ENCODE assay signal across 11 cellular contexts in the genomic region with DNA sequence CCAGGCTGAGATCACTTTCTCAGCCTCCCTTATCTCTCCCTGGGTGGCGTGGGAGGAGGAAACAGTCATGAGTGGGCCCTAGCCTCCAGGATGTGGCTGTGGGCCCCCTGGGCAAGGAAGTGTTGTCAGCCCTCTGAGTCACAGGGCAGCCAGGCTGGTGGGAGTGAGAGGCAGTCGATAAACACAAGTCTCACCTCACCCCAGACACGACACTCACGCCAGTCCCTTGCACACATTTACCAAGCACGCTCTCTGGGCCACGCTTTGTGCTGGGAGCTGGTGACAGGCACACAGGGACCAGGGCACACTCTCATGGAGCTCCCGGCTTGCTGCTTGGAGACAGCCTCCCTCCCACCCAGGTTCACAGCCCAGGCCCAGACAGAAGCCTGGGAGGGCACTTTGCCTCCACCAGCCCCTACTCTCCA. TPM values are rescaled to one million over a fixed set of nuclear protein-coding genes. Genes with fewer than 3 reads are reported as not detected.
DNase-seq lines count a peak whose midpoint lies in the region; ATAC-seq and TF ChIP-seq lines count a peak whose summit lies in the region.
"Had no signal": no experiment of that assay in that cellular context is flagged by ENCODE, and none has a peak within 500 bp of the region (broad histone marks: within the 10 kb centered on the region; RNA-seq: fewer than 3 reads in every experiment).

No MANE protein-coding gene starts in this region.

- no peaks in the 10 kb centered on the region for H3K9me2 ChIP-seq in SK-N-SH

- ATAC-seq in SK-N-SH treated with all-trans-retinoic acid at 6 μM for 48 hours (no peak), HG02571 (IDR thresholded peaks at IDR 0.05; ENCODE audit: unreplicated experiment) (no peak)
- peak; percentile 87 to 92 for ATAC-seq in naive thymus-derived CD8-positive, alpha-beta T cell

- TF ChIP-seq RAD21 in SK-N-SH (IDR thresholded peaks at IDR 0.05; ENCODE audit: low read length): no peak

- TF ChIP-seq EP300 in SK-N-SH (IDR thresholded peaks at IDR 0.05; ENCODE audit: borderline replicate concordance in 1 of 2, low read depth in 1 of 2, low read length in 1 of 2): no peak
- no peak for TF ChIP-seq EP300 in sigmoid colon (IDR thresholded peaks at IDR 0.05)

- peaks cover 24 to 56% (median 36%) of the 10 kb centered on the region in 4 donors for H3K4me1 Mint-ChIP-seq in naive thymus-derived CD8-positive, alpha-beta T cell

- peaks cover 0 to 10% (median 1%) of the 10 kb centered on the region in 5 donors for H3K27me3 Mint-ChIP-seq in naive thymus-derived CD8-positive, alpha-beta T cell

- 53% methylated on average over 5 of the region's 7 CpGs for WGBS in SK-N-SH (ENCODE audit: low lambda C conversion rate)
- WGBS in sigmoid colon, 2 donors: 72 to 78% methylated on average over 7 of the region's 7 CpGs

- H2AFZ ChIP-seq in SK-N-SH (ENCODE audit: low read depth): no peak overlapping the region

- no peaks in the 10 kb centered on the region for H4K20me1 ChIP-seq in SK-N-SH (ENCODE audit: insufficient read depth)

- H3K27ac Mint-ChIP-seq in naive thymus-derived CD8-positive, alpha-beta T cell: peak overlapping the region; percentile 75 to 95 (median 90)

- H3K9me3 ChIP-seq in SK-N-SH (no peaks in the 10 kb centered on the region), sigmoid colon (no peaks in the 10 kb centered on the region)
- H3K9me3 ChIP-seq: A549 had no signal

- no peak for TF ChIP-seq CTCF in SK-N-SH (IDR thresholded peaks at IDR 0.05)
- no peak for TF ChIP-seq CTCF in sigmoid colon (IDR thresholded peaks at IDR 0.05)

- H3K36me3 Mint-ChIP-seq in naive thymus-derived CD8-positive, alpha-beta T cell: no peaks in the 10 kb centered on the region

- CTCF ChIA-PET in SK-N-SH (lab: Yijun Ruan, JAX): interaction anchor here (0.6 to 1.4 kb wide), 2 partner anchors 29 to 44 kb away, joined by 3 read pairs; no protein-coding TSS in a partner anchor

- H3K4me3 ChIP-seq in SK-N-SH (ENCODE audit: low read depth in 2 of 2, low read length in 1 of 2): no peak overlapping the region
- no peak overlapping the region for H3K4me3 ChIP-seq in sigmoid colon
- H3K4me3 ChIP-seq: A549, cardiac muscle cell had no signal

- H3K4me2 ChIP-seq in SK-N-SH: peak overlapping the region; percentile 55; the same call in 1 of the 2 replicates
- H3K4me2 ChIP-seq: A549 had no signal

- intact Hi-C loops in sigmoid colon (cut with DNase I): no loop called here

- H3K36me3 ChIP-seq in SK-N-SH (replicated peaks in 1 of 2; ENCODE audit: control insufficient read depth in 1 of 2, insufficient read depth in 2 of 2, low read length in 1 of 2) (no peaks in the 10 kb centered on the region), sigmoid colon (no peaks in the 10 kb centered on the region)
- H3K36me3 ChIP-seq: cardiac muscle cell had no signal

- H3K4me3 Mint-ChIP-seq in naive thymus-derived CD8-positive, alpha-beta T cell: peak overlapping the region; percentile 21 to 68 (median 48)

- H3K9me3 Mint-ChIP-seq in naive thymus-derived CD8-positive, alpha-beta T cell: no peaks in the 10 kb centered on the region

- POLR2A ChIA-PET in SK-N-SH (lab: Yijun Ruan, JAX): no interaction called here
- POLR2A ChIA-PET in naive thymus-derived CD8-positive, alpha-beta T cell (lab: Charles Lee): interaction anchor here (0.9 kb wide), 1 partner anchor 38 kb away, joined by 3 read pairs; no protein-coding TSS in a partner anchor

- peaks cover 24% of the 10 kb centered on the region; the same call in 1 of the 2 replicates for H3K27me3 ChIP-seq in SK-N-SH (ENCODE audit: insufficient read depth)
- H3K27me3 ChIP-seq in sigmoid colon: no peaks in the 10 kb centered on the region

- no peaks in the 10 kb centered on the region for H3K79me2 ChIP-seq in SK-N-SH (ENCODE audit: insufficient read depth)

- H3F3A ChIP-seq in SK-N-SH (replicated peaks; ENCODE audit: insufficient read depth): no peaks in the 10 kb centered on the region

- H3K4me1 ChIP-seq in SK-N-SH (ENCODE audit: control insufficient read depth in 1 of 2, insufficient read depth in 2 of 2, low read depth in 1 of 2, low read length in 1 of 2): peaks cover 0 to 9% of the 10 kb centered on the region in 2 experiments; a peak in 1 of 4 replicates
- H3K4me1 ChIP-seq in sigmoid colon: no peaks in the 10 kb centered on the region

- DNase-seq in SK-N-SH (no peak), stromal cell of bone marrow (ENCODE audit: low read depth) (peak; percentile 12), NCI-H82 (lab: John Stamatoyannopoulos, UW) (no peak), sigmoid colon (no peak)
- peak; percentile 69 for DNase-seq in activated gamma-delta T cell treated with anti-CD3 and anti-CD28 coated beads, Interleukin-2, amount 50 U/mL, for 16 hours (ENCODE audit: low read depth)
- peak in 7 of 10 donors; percentile 15 to 71 (median 37) for DNase-seq in naive thymus-derived CD8-positive, alpha-beta T cell
- DNase-seq: NCI-H2107 had no signal

- TF ChIP-seq POLR2A in sigmoid colon (IDR thresholded peaks at IDR 0.05): no peak

- H3K9ac ChIP-seq in SK-N-SH: no peak overlapping the region

- H3K27ac ChIP-seq in SK-N-SH (ENCODE audit: low read depth in 2 of 2, low read length in 1 of 2): no peak overlapping the region
- no peak overlapping the region for H3K27ac ChIP-seq in sigmoid colon
- H3K27ac ChIP-seq: cardiac muscle cell had no signal

TF ChIP-seq in SK-N-SH, 30 proteins besides CTCF, POLR2A, EP300 and RAD21:
- no peak for TF ChIP-seq FOSL2 (IDR thresholded peaks at IDR 0.05; ENCODE audit: borderline replicate concordance, low read depth)
- TF ChIP-seq FOXM1 (IDR thresholded peaks at IDR 0.05; ENCODE audit: low read depth): no peak
- TF ChIP-seq NRF1 (IDR thresholded peaks at IDR 0.05; ENCODE audit: low read depth, low read length): no peak
- no peak for TF ChIP-seq SMC3 (IDR thresholded peaks at IDR 0.05; ENCODE audit: low read depth, low read length)
- TF ChIP-seq TEAD4 (IDR thresholded peaks at IDR 0.05; ENCODE audit: borderline replicate concordance, insufficient read depth): no peak
- TF ChIP-seq JUND (IDR thresholded peaks at IDR 0.05): no peak
- TF ChIP-seq, protein P1, sequence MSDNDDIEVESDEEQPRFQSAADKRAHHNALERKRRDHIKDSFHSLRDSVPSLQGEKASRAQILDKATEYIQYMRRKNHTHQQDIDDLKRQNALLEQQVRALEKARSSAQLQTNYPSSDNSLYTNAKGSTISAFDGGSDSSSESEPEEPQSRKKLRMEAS (IDR thresholded peaks at IDR 0.05; ENCODE audit: low read depth): no peak
- TF ChIP-seq MEF2A (IDR thresholded peaks at IDR 0.05; ENCODE audit: borderline replicate concordance, low read depth): no peak

TF ChIP-seq in SK-N-SH treated with all-trans-retinoic acid at 6 μM for 48 hours, 23 proteins besides CTCF, POLR2A, EP300 and RAD21 (continues in another document):
- TF ChIP-seq GLIS3 (CRISPR knock-in tag; IDR thresholded peaks at IDR 0.05): no peak
- TF ChIP-seq OSR1 (CRISPR knock-in tag; IDR thresholded peaks at IDR 0.05): no peak
- no peak for TF ChIP-seq SNAI2 (CRISPR knock-in tag; IDR thresholded peaks at IDR 0.05)
- TF ChIP-seq ZNF565 (CRISPR knock-in tag; conservative IDR thresholded peaks at IDR 0.05; ENCODE audit: low read depth): no peak

RNA-seq across cellular contexts. Expression of a gene that starts 1.9 kb away (rescaled TPM):
- not detected in 2 replicates for polyA plus RNA-seq in SK-N-SH (2012; rRNA removed)
- not detected in 2 replicates for polyA plus RNA-seq in SK-N-SH (2012; cell fraction: cytosol; rRNA removed)
- polyA plus RNA-seq in SK-N-SH (2012; cell fraction: nucleus; rRNA removed): 0.04 TPM in 1 of 2 replicates, not detected in the other
- total RNA-seq in naive thymus-derived CD8-positive, alpha-beta T cell: not detected
- polyA plus RNA-seq in naive thymus-derived CD8-positive, alpha-beta T cell: not detected
- total RNA-seq in sigmoid colon: not detected
- polyA plus RNA-seq in sigmoid colon: under 1 TPM in 1 of 3 donors, not detected in 2; 0.16 TPM
- total RNA-seq: cardiac muscle cell had no signal
- polyA plus RNA-seq: cardiac muscle cell had no signal

RNA-seq across cellular contexts. Expression of a gene that starts 12.7 kb away (rescaled TPM):
- polyA plus RNA-seq in SK-N-SH (2012; rRNA removed) (not detected in 2 replicates), sigmoid colon (1 to 10 TPM in 1 of 3 donors, under 1 TPM in 1, not detected in 1; 0.20 to 5.4 TPM)
- not detected in 2 replicates for polyA plus RNA-seq in SK-N-SH (2012; cell fraction: cytosol; rRNA removed)
- not detected in 2 replicates for polyA plus RNA-seq in SK-N-SH (2012; cell fraction: nucleus; rRNA removed)
- total RNA-seq in naive thymus-derived CD8-positive, alpha-beta T cell: not detected
- polyA plus RNA-seq in naive thymus-derived CD8-positive, alpha-beta T cell: not detected
- not detected for total RNA-seq in sigmoid colon
- total RNA-seq: cardiac muscle cell had no signal
- polyA plus RNA-seq: cardiac muscle cell had no signal

RNA-seq across cellular contexts. Expression of a gene that starts 22.1 kb away (rescaled TPM):
- polyA plus RNA-seq in SK-N-SH (2012; rRNA removed) (not detected in 2 replicates), sigmoid colon (10 to 100 TPM in 1 of 3 donors, under 1 TPM in 1, not detected in 1; 0.86 to 18.6 TPM)
- polyA plus RNA-seq in SK-N-SH (2012; cell fraction: cytosol; rRNA removed): not detected in 2 replicates
- polyA plus RNA-seq in SK-N-SH (2012; cell fraction: nucleus; rRNA removed): 0.06 TPM in 1 of 2 replicates, not detected in the other
- total RNA-seq in naive thymus-derived CD8-positive, alpha-beta T cell: not detected
- not detected for polyA plus RNA-seq in naive thymus-derived CD8-positive, alpha-beta T cell
- not detected for total RNA-seq in sigmoid colon
- total RNA-seq: cardiac muscle cell had no signal
- polyA plus RNA-seq: cardiac muscle cell had no signal

RNA-seq across cellular contexts. Expression of a gene that starts 40.1 kb away (rescaled TPM):
- polyA plus RNA-seq in SK-N-SH (2012; rRNA removed) (not detected in 2 replicates), sigmoid colon (not detected)
- not detected in 2 replicates for polyA plus RNA-seq in SK-N-SH (2012; cell fraction: cytosol; rRNA removed)
- not detected in 2 replicates for polyA plus RNA-seq in SK-N-SH (2012; cell fraction: nucleus; rRNA removed)
- not detected for total RNA-seq in naive thymus-derived CD8-positive, alpha-beta T cell
- not detected for polyA plus RNA-seq in naive thymus-derived CD8-positive, alpha-beta T cell
- not detected for total RNA-seq in sigmoid colon
- total RNA-seq: cardiac muscle cell had no signal
- polyA plus RNA-seq: cardiac muscle cell had no signal

RNA-seq across cellular contexts. Expression of a gene that starts 58.9 kb away (rescaled TPM):
- polyA plus RNA-seq in SK-N-SH (2012; rRNA removed) (not detected in 2 replicates), sigmoid colon (not detected)
- polyA plus RNA-seq in SK-N-SH (2012; cell fraction: cytosol; rRNA removed): not detected in 2 replicates
- polyA plus RNA-seq in SK-N-SH (2012; cell fraction: nucleus; rRNA removed): not detected in 2 replicates
- total RNA-seq in naive thymus-derived CD8-positive, alpha-beta T cell: not detected
- not detected for polyA plus RNA-seq in naive thymus-derived CD8-positive, alpha-beta T cell
- total RNA-seq in sigmoid colon: not detected
- total RNA-seq: cardiac muscle cell had no signal
- polyA plus RNA-seq: A549, cardiac muscle cell had no signal

Comparison
In these comparisons a context has a peak if more than half of its experiments do, and no peak if none do; other contexts are left out.
1. DNase-seq: peak in activated gamma-delta T cell treated with anti-CD3 and anti-CD28 coated beads, Interleukin-2, amount 50 U/mL, for 16 hours (single experiment), naive thymus-derived CD8-positive, alpha-beta T cell (7 of 10) and stromal cell of bone marrow (single experiment); none in SK-N-SH (single experiment), NCI-H82 (single experiment) and sigmoid colon (single experiment).
2. ATAC-seq: peak in naive thymus-derived CD8-positive, alpha-beta T cell (2 of 2); none in SK-N-SH treated with all-trans-retinoic acid at 6 μM for 48 hours (single experiment) and HG02571 (single experiment).